28 cellular contexts compared by ENCODE assay signal in the genomic region with DNA sequence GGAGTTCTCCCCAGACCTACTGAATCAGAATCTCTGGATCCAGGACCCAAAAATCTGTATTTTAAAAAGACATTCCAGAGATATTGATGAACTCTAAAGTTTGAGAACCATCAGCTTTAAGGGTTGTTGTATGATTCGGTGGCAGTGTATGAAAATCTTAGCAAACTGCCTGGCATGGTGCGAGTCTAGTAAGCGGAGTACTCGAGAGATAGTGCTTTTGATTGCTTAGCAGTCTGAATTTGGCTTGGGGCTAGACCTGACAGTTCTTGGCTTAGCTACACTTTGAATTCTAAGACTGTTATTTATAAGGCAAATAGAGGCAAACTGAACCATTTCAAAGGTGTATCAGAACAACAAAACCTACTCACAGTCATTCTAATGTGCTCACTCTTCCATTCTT.
"Had no signal": no experiment of that assay in that cellular context is flagged by ENCODE, and none has a peak within 500 bp of the region (broad histone marks: within the 10 kb centered on the region; RNA-seq: fewer than 3 reads in every experiment).

No MANE protein-coding gene starts in this region.

- ATAC-seq: activated CD4-positive, CD25-positive, alpha-beta regulatory T cell treated with anti-CD3 and anti-CD28 coated beads, Interleukin-2, amount 50 U/mL, for 24 hours; activated CD8-positive, alpha-beta memory T cell treated with anti-CD3 and anti-CD28 coated beads, Interleukin-2, amount 10 ng/mL, durations not matched to agents 7 days and 5 days; activated naive CD4-positive, alpha-beta T cell treated with anti-CD3 and anti-CD28 coated beads, Interleukin-2, amount 50 U/mL, for 72 hours; activated naive CD8-positive, alpha-beta T cell treated with anti-CD3 and anti-CD28 coated beads, Interleukin-2, amount 50 U/mL, for 24 hours; Panc1 had no signal

- H3K36me3 ChIP-seq: brain microvascular endothelial cell, cardiac muscle cell had no signal

- DNase-seq: activated CD4-positive, alpha-beta T cell treated with anti-CD3 and anti-CD28 coated beads for 4 hours; activated CD4-positive, alpha-beta T cell treated with anti-CD3 and anti-CD28 coated beads, Interleukin-2, amount 50 U/mL, for 48 hours; activated CD8-positive, alpha-beta memory T cell treated with anti-CD3 and anti-CD28 coated beads, Interleukin-2, amount 10 ng/mL, durations not matched to agents 7 days and 5 days; activated effector memory CD4-positive, alpha-beta T cell treated with Interleukin-2 at 50 U/mL for 16 hours; activated naive CD4-positive, alpha-beta T cell treated with Interleukin-2 at 50 U/mL for 16 hours; activated naive CD8-positive, alpha-beta T cell treated with anti-CD3 and anti-CD28 coated beads, Interleukin-2, amount 50 U/mL, for 24 hours; activated T-cell treated with anti-CD3 and anti-CD28 coated beads, Interleukin-2, amount 50 U/mL, for 24 hours; amygdala; brain microvascular endothelial cell; MG63; MV-4-11; NCI-H1092 treated with DMSO at 0.1 percent for 48 hours; NCI-H1436; NCI-H1694 treated with DMSO at 0.1 percent for 48 hours; NCI-H2029 treated with DMSO at 0.1 percent for 48 hours; NCI-H345; NCI-H510A; NCI-H526 treated with DMSO at 0.1 percent for 48 hours; NCI-H82; OCI-M1; RPMI8226; SHP77 had no signal

- H3K27me3 ChIP-seq: brain microvascular endothelial cell, cardiac muscle cell, MG63 had no signal

- H3K27me3 Mint-ChIP-seq: activated CD8-positive, alpha-beta memory T cell treated with anti-CD3 and anti-CD28 coated beads, Interleukin-2, amount 10 ng/mL, durations not matched to agents 7 days and 5 days; activated naive CD8-positive, alpha-beta T cell treated with anti-CD3 and anti-CD28 coated beads, Interleukin-2, amount 50 U/mL, for 24 hours; activated T-cell treated with anti-CD3 and anti-CD28 coated beads, Interleukin-2, amount 50 U/mL, for 24 hours had no signal

- H3K27ac ChIP-seq: brain microvascular endothelial cell, cardiac muscle cell had no signal

- H3K4me3 ChIP-seq: cardiac muscle cell, MG63 had no signal

- H3K4me3 Mint-ChIP-seq: activated CD8-positive, alpha-beta memory T cell treated with anti-CD3 and anti-CD28 coated beads, Interleukin-2, amount 10 ng/mL, durations not matched to agents 7 days and 5 days; activated naive CD8-positive, alpha-beta T cell treated with anti-CD3 and anti-CD28 coated beads, Interleukin-2, amount 50 U/mL, for 24 hours; activated T-cell treated with anti-CD3 and anti-CD28 coated beads, Interleukin-2, amount 50 U/mL, for 24 hours; activated T-helper 1 cell treated with anti-CD3 and anti-CD28 coated beads, Interleukin-12 subunit alpha, Interleukin-12 subunit beta, Interleukin-2, Interleukin-4 antibody, amounts not matched to agents 30 ng/mL and 10 ng/mL and 1 ng/mL, durations not matched to agents 14 hours and 24 hours and 36 hours; T-helper 1 cell treated with Interleukin-12 subunit alpha and Interleukin-12 subunit beta and Interleukin-4 antibody, amounts not matched to agents 30 μg/mL and 1 μg/mL, for 36 hours had no signal

- H3K9me3 ChIP-seq: MG63 had no signal

- H3K27ac Mint-ChIP-seq: activated CD8-positive, alpha-beta memory T cell treated with anti-CD3 and anti-CD28 coated beads, Interleukin-2, amount 10 ng/mL, durations not matched to agents 7 days and 5 days; activated naive CD4-positive, alpha-beta T cell treated with anti-CD3 and anti-CD28 coated beads, Interleukin-2, amount 50 U/mL, for 72 hours; activated naive CD8-positive, alpha-beta T cell treated with anti-CD3 and anti-CD28 coated beads, Interleukin-2, amount 50 U/mL, for 24 hours; activated T-cell treated with anti-CD3 and anti-CD28 coated beads, Interleukin-2, amount 50 U/mL, for 24 hours; activated T-helper 1 cell treated with anti-CD3 and anti-CD28 coated beads, Interleukin-12 subunit alpha, Interleukin-12 subunit beta, Interleukin-2, Interleukin-4 antibody, amounts not matched to agents 30 ng/mL and 10 ng/mL and 1 ng/mL, durations not matched to agents 14 hours and 24 hours and 36 hours; T-helper 1 cell treated with Interleukin-12 subunit alpha and Interleukin-12 subunit beta and Interleukin-4 antibody, amounts not matched to agents 30 μg/mL and 1 μg/mL, for 36 hours had no signal

- H3K4me1 Mint-ChIP-seq: activated CD8-positive, alpha-beta memory T cell treated with anti-CD3 and anti-CD28 coated beads, Interleukin-2, amount 10 ng/mL, durations not matched to agents 7 days and 5 days had no signal
